In genomic region chr4:98584265-98584664, GRCh38 we compare ENCODE assay signal across 1 cellular context.
TF ChIP-seq lines count a peak whose summit lies in the region.

No MANE protein-coding gene starts in this region.

TF ChIP-seq in liver, 16 proteins besides CTCF, POLR2A, EP300 and RAD21 (continued from another document):
- peak; percentile 65 for TF ChIP-seq FOXA2 (IDR thresholded peaks at IDR 0.05)
- TF ChIP-seq NR2F2 (IDR thresholded peaks at IDR 0.05), result no peak
